Comparison of ENCODE assay signal across 19 cellular contexts in the genomic region with DNA sequence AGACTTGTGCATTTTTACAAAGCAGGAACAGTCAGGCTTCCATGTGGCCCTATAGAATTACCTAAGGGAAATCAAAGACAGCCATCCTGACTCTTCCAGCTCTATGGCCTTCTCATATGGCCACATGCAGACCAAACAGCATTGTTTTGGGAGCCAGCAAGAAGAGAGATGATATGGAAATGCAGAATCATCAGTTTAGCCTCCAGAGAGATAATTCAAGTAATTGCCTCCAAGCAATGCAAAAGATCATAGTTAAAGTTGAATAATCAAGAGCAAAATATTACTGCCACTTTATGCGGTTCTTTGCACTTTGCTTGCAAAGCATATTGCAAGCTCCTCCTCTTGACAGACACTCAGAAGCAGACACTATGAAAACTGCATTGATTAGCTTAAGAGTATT.
"Had no signal": no experiment of that assay in that cellular context is flagged by ENCODE, and none has a peak within 500 bp of the region (broad histone marks: within the 10 kb centered on the region; RNA-seq: fewer than 3 reads in every experiment).

No MANE protein-coding gene starts in this region.

- H3K9ac ChIP-seq: neural progenitor cell had no signal

- H3K27me3 ChIP-seq: gastroesophageal sphincter, neural progenitor cell, sigmoid colon, thyroid gland had no signal

- H2AFZ ChIP-seq: neural progenitor cell had no signal

- FAIRE-seq: astrocyte had no signal

- H3K36me3 ChIP-seq: gastroesophageal sphincter, neural progenitor cell, sigmoid colon, thyroid gland had no signal

- ATAC-seq: activated T-cell treated with anti-CD3 and anti-CD28 coated beads, Interleukin-2, amount 50 U/mL, for 4 hours; gastroesophageal sphincter; left ventricle myocardium superior had no signal

- H3K4me3 ChIP-seq: coronary artery, gastroesophageal sphincter, neural progenitor cell, sigmoid colon, thyroid gland had no signal

- H3K27ac ChIP-seq: gastroesophageal sphincter, neural progenitor cell, thyroid gland had no signal

- H3K9me3 ChIP-seq: gastroesophageal sphincter, sigmoid colon, thyroid gland had no signal

- H3K4me1 ChIP-seq: gastroesophageal sphincter, thyroid gland had no signal

- DNase-seq: activated CD4-positive, alpha-beta T cell treated with anti-CD3 and anti-CD28 coated beads, Interleukin-2, amount 50 U/mL, for 4 hours; activated CD8-positive, alpha-beta memory T cell treated with anti-CD3 and anti-CD28 coated beads, Interleukin-2, amount 50 U/mL, for 48 hours; activated naive CD4-positive, alpha-beta T cell treated with Interleukin-2 at 50 U/mL for 16 hours; activated naive CD8-positive, alpha-beta T cell treated with anti-CD3 and anti-CD28 coated beads for 36 hours; activated T-cell treated with anti-CD3 and anti-CD28 coated beads, Interleukin-2, amount 50 U/mL, for 4 hours; head of caudate nucleus; hypothalamus; left ventricle myocardium superior; mammary epithelial cell; naive B cell; sigmoid colon; stimulated activated CD4-positive, alpha-beta T cell treated with anti-CD3 and anti-CD28 coated beads, Interleukin-4, amount 100 ng/mL, for 1 hour; stimulated activated naive CD4-positive, alpha-beta T cell treated with Interleukin-2 at 50 U/mL for 16 hours; T-helper 9 cell; thyroid gland had no signal

- H3K4me2 ChIP-seq: neural progenitor cell had no signal
